24 cellular contexts compared by ENCODE assay signal in genomic region chr18:7303751-7304370, GRCh38.
"Had no signal": no experiment of that assay in that cellular context is flagged by ENCODE, and none has a peak within 500 bp of the region (broad histone marks: within the 10 kb centered on the region; RNA-seq: fewer than 3 reads in every experiment).

No MANE protein-coding gene starts in this region.

- H3K36me3 Mint-ChIP-seq: activated CD4-positive, alpha-beta memory T cell treated with anti-CD3 and anti-CD28 coated beads for 36 hours; stimulated activated effector memory CD8-positive, alpha-beta T cell treated with anti-CD3 and anti-CD28 coated beads, Interleukin-12 subunit alpha, Interleukin-12 subunit beta, amount 100 ng/mL, for 72 hours had no signal

- H3K27me3 ChIP-seq: right lobe of liver, upper lobe of right lung had no signal

- H3K4me3 Mint-ChIP-seq: activated CD4-positive, alpha-beta memory T cell treated with anti-CD3 and anti-CD28 coated beads for 36 hours; activated T-cell treated with anti-CD3 and anti-CD28 coated beads, Interleukin-2, amount 50 U/mL, for 4 hours; activated T-helper 17 cell treated with anti-CD3 and anti-CD28 coated beads, Interleukin-2, amount 50 U/mL, for 72 hours; naive B cell; stimulated activated effector memory CD8-positive, alpha-beta T cell treated with anti-CD3 and anti-CD28 coated beads, Interleukin-12 subunit alpha, Interleukin-12 subunit beta, amount 100 ng/mL, for 72 hours; stimulated activated naive CD8-positive, alpha-beta T cell treated with anti-CD3 and anti-CD28 coated beads, Interleukin-15, Interleukin-2, amounts not matched to agents 100 ng/mL and 50 ng/mL, for 24 hours; T-helper 1 cell treated with Interleukin-12 subunit alpha and Interleukin-12 subunit beta and Interleukin-4 antibody, amounts not matched to agents 30 μg/mL and 1 μg/mL, for 36 hours had no signal

- H3K9me3 ChIP-seq: right lobe of liver, thoracic aorta had no signal

- H3K4me1 Mint-ChIP-seq: activated T-helper 17 cell treated with anti-CD3 and anti-CD28 coated beads, Interleukin-2, amount 50 U/mL, for 72 hours; naive B cell; stimulated activated effector memory CD8-positive, alpha-beta T cell treated with anti-CD3 and anti-CD28 coated beads, Interleukin-12 subunit alpha, Interleukin-12 subunit beta, amount 100 ng/mL, for 72 hours had no signal

- H3K27ac Mint-ChIP-seq: activated CD4-positive, alpha-beta memory T cell treated with anti-CD3 and anti-CD28 coated beads for 36 hours; activated T-helper 17 cell treated with anti-CD3 and anti-CD28 coated beads, Interleukin-2, amount 50 U/mL, for 72 hours; stimulated activated effector memory CD8-positive, alpha-beta T cell treated with anti-CD3 and anti-CD28 coated beads, Interleukin-12 subunit alpha, Interleukin-12 subunit beta, amount 100 ng/mL, for 72 hours; stimulated activated naive CD8-positive, alpha-beta T cell treated with anti-CD3 and anti-CD28 coated beads, Interleukin-15, Interleukin-2, amounts not matched to agents 100 ng/mL and 50 ng/mL, for 24 hours; T-helper 1 cell treated with Interleukin-12 subunit alpha and Interleukin-12 subunit beta and Interleukin-4 antibody, amounts not matched to agents 30 μg/mL and 1 μg/mL, for 36 hours had no signal

- H3K27me3 Mint-ChIP-seq: activated CD4-positive, alpha-beta memory T cell treated with anti-CD3 and anti-CD28 coated beads for 36 hours; activated T-helper 17 cell treated with anti-CD3 and anti-CD28 coated beads, Interleukin-2, amount 50 U/mL, for 72 hours; naive B cell; stimulated activated naive CD8-positive, alpha-beta T cell treated with anti-CD3 and anti-CD28 coated beads, Interleukin-15, Interleukin-2, amounts not matched to agents 100 ng/mL and 50 ng/mL, for 24 hours had no signal

- H3K27ac ChIP-seq: left ventricle myocardium inferior, right lobe of liver, thoracic aorta, upper lobe of right lung, VCaP had no signal

- H3K4me3 ChIP-seq: left ventricle myocardium inferior, lung, right lobe of liver, thoracic aorta, upper lobe of right lung had no signal

- H3K36me3 ChIP-seq: left ventricle myocardium inferior, right lobe of liver, thoracic aorta, upper lobe of right lung had no signal

- DNase-seq: activated CD4-positive, alpha-beta memory T cell treated with anti-CD3 and anti-CD28 coated beads for 36 hours; activated CD4-positive, alpha-beta T cell treated with anti-CD3 and anti-CD28 coated beads for 48 hours; activated gamma-delta T cell treated with Interleukin-2 at 50 U/mL for 16 hours; activated naive CD4-positive, alpha-beta T cell treated with anti-CD3 and anti-CD28 coated beads, Interleukin-2, amount 50 U/mL, for 16 hours; activated T-cell treated with anti-CD3 and anti-CD28 coated beads, Interleukin-2, amount 50 U/mL, for 4 hours; dermis blood vessel endothelial cell; effector CD4-positive, alpha-beta T cell; islet precursor cell; left ventricle myocardium inferior; naive B cell; posterior cingulate gyrus; right lobe of liver; stimulated activated CD4-positive, alpha-beta T cell treated with anti-CD3 and anti-CD28 coated beads, Interleukin-12 subunit alpha, Interleukin-12 subunit beta, amount 100 ng/mL, for 4 hours; stimulated activated CD4-positive, alpha-beta T cell treated with anti-CD3 and anti-CD28 coated beads, Interleukin-4, amount 100 ng/mL, for 24 hours; SW 1271; T-helper 9 cell; upper lobe of right lung had no signal
